ENCODE assay signal across 23 cellular contexts in genomic region chr19:7639863-7640348, GRCh38. TPM values are rescaled to one million over a fixed set of nuclear protein-coding genes. Genes with fewer than 3 reads are reported as not detected.
A peak's percentile ranks its signal among the peaks of the same experiment; 100 is the strongest.
DNase-seq lines count a peak whose midpoint lies in the region; ATAC-seq, FAIRE-seq and TF ChIP-seq lines count a peak whose summit lies in the region.
"Had no signal": no experiment of that assay in that cellular context is flagged by ENCODE, and none has a peak within 500 bp of the region (broad histone marks: within the 10 kb centered on the region; RNA-seq: fewer than 3 reads in every experiment).

No MANE protein-coding gene starts in this region.

- CTCF ChIA-PET in H1 (lab: Charles Lee; ENCODE audit: partially characterized antibody), result no interaction called here

- peak overlapping the region; percentile 65 for H4K91ac ChIP-seq in H1 (replicated peaks; ENCODE audit: insufficient read length, low read length)

- intact Hi-C loops in natural killer cell (cut with micrococcal nuclease), result loop anchor here (10.0 kb wide), 1 partner anchor 45 kb away; the partner anchor contains the start of gene TRAPPC5

- peak overlapping the region; percentile 69 for H3K4ac ChIP-seq in H1 (replicated peaks; ENCODE audit: insufficient read length, low read depth, low read length)

- no peaks in the 10 kb centered on the region for H3K27me3 Mint-ChIP-seq in natural killer cell treated with Interleukin-12 subunit alpha and Interleukin-12 subunit beta and Interleukin-15 and Interleukin-18, amount 100 ng/mL, for 72 hours
- no peaks in the 10 kb centered on the region for H3K27me3 Mint-ChIP-seq in natural killer cell (ENCODE audit: low read depth in 2 of 2)
- H3K27me3 Mint-ChIP-seq: memory B cell had no signal

- TF ChIP-seq POLR2A in H1 (IDR thresholded peaks at IDR 0.05; ENCODE audit: control extremely low read depth in 1 of 2, low read depth in 2 of 2, low read length in 2 of 2), result no peak

- no peak overlapping the region for H2BK20ac ChIP-seq in H1 (ENCODE audit: low read length)

- H3K4me3 Mint-ChIP-seq in natural killer cell treated with Interleukin-12 subunit alpha and Interleukin-12 subunit beta and Interleukin-15 and Interleukin-18, amount 100 ng/mL, for 72 hours, result peak overlapping the region; percentile 32
- H3K4me3 Mint-ChIP-seq in natural killer cell, result no peak overlapping the region

- no peak overlapping the region for H3K56ac ChIP-seq in H1 (replicated peaks; ENCODE audit: insufficient read length, low read depth, low read length)

- no peak overlapping the region for H3K23ac ChIP-seq in H1 (ENCODE audit: insufficient read length)

- ATAC-seq in natural killer cell treated with Interleukin-12 subunit alpha and Interleukin-12 subunit beta and Interleukin-15 and Interleukin-18, amount 100 ng/mL, for 72 hours, result no peak
- ATAC-seq in natural killer cell, result no peak
- ATAC-seq in HG03045 (IDR thresholded peaks at IDR 0.05; ENCODE audit: unreplicated experiment), result no peak

- TF ChIP-seq EP300 in H1 (IDR thresholded peaks at IDR 0.05; ENCODE audit: borderline replicate concordance in 1 of 2, low read depth in 2 of 2, low read length in 2 of 2), result no peak

- H3K79me1 ChIP-seq in H1 (ENCODE audit: low read depth, low read length), result no peaks in the 10 kb centered on the region; the same call in 1 of the 2 replicates

- no peak overlapping the region for H2BK5ac ChIP-seq in H1 (ENCODE audit: low read depth, low read length)

- H3K4me1 Mint-ChIP-seq in natural killer cell treated with Interleukin-12 subunit alpha and Interleukin-12 subunit beta and Interleukin-15 and Interleukin-18, amount 100 ng/mL, for 72 hours (ENCODE audit: low read depth in 2 of 2), result peaks cover 22 to 29% of the 10 kb centered on the region in 2 donors
- peaks cover 14 to 41% of the 10 kb centered on the region in 2 donors for H3K4me1 Mint-ChIP-seq in natural killer cell

- no peak overlapping the region for H2BK120ac ChIP-seq in H1 (replicated peaks; ENCODE audit: low read depth, low read length)

- POLR2A ChIA-PET in H1 (lab: Charles Lee; ENCODE audit: partially characterized antibody), result interaction anchor here (1.2 kb wide), 1 partner anchor 14 kb away, joined by 4 read pairs; no protein-coding TSS in a partner anchor

- H3K9ac ChIP-seq in H1 (replicated peaks in 1 of 4; ENCODE audit: extremely low read depth in 1 of 4, low read depth in 3 of 4, low read length in 3 of 4), result no peak overlapping the region

- peaks cover 6% of the 10 kb centered on the region for H3K9me3 Mint-ChIP-seq in natural killer cell treated with Interleukin-12 subunit alpha and Interleukin-12 subunit beta and Interleukin-15 and Interleukin-18, amount 100 ng/mL, for 72 hours
- H3K9me3 Mint-ChIP-seq in natural killer cell, result peaks cover 0 to 2% of the 10 kb centered on the region in 2 donors

- peak overlapping the region; percentile 19; the same call in 1 of the 2 replicates for H2BK12ac ChIP-seq in H1 (ENCODE audit: low read depth, low read length)

- peak overlapping the region; percentile 77 for H2AK5ac ChIP-seq in H1 (ENCODE audit: low read depth, low read length)

- peaks cover 9% of the 10 kb centered on the region for H3K36me3 Mint-ChIP-seq in natural killer cell treated with Interleukin-12 subunit alpha and Interleukin-12 subunit beta and Interleukin-15 and Interleukin-18, amount 100 ng/mL, for 72 hours
- no peaks in the 10 kb centered on the region for H3K36me3 Mint-ChIP-seq in natural killer cell

- no peak overlapping the region for H4K5ac ChIP-seq in H1 (ENCODE audit: insufficient read length, low read depth, low read length)

- H3K79me2 ChIP-seq in H1 (ENCODE audit: control insufficient read depth in 1 of 2, insufficient read depth in 2 of 2, low read length in 2 of 2), result peaks cover 0 to 3% of the 10 kb centered on the region in 2 experiments; a peak in 1 of 4 replicates

- H3K18ac ChIP-seq in H1 (ENCODE audit: extremely low read depth, low read length), result no peak overlapping the region

- H2AFZ ChIP-seq in H1 (ENCODE audit: low read length), result no peak overlapping the region

- 90% methylated on average over 13 of the region's 13 CpGs; no CpG with 5 or more reads in 1 of the 2 experiments for WGBS in H1 (ENCODE audit: extremely low coverage in 1 of 2, insufficient coverage in 1 of 2, insufficient read length in 1 of 2, insufficient replicate concordance in 2 of 2, low coverage in 1 of 2, low lambda C conversion rate in 2 of 2, missing lambda C conversion rate in 1 of 2), 2 experiments

- H3K27me3 ChIP-seq in H1 (replicated peaks in 1 of 4; ENCODE audit: control insufficient read depth in 3 of 4, extremely low read depth in 1 of 4, insufficient read depth in 3 of 4, low read length in 3 of 4), result peaks cover 3 to 17% (median 14%) of the 10 kb centered on the region in 4 experiments

- H4K20me1 ChIP-seq in H1 (replicated peaks in 1 of 2; ENCODE audit: control insufficient read depth in 1 of 2, insufficient read depth in 2 of 2, low read length in 2 of 2), result peaks cover 0 to 15% of the 10 kb centered on the region in 2 experiments

- H3K36me3 ChIP-seq in H1 (ENCODE audit: control insufficient read depth in 2 of 4, insufficient read depth in 4 of 4, low read length in 3 of 4), result peaks cover 0 to 6% (median 0%) of the 10 kb centered on the region in 4 experiments; a peak in 2 of 8 replicates

- DNase-seq in natural killer cell treated with Interleukin-12 subunit alpha and Interleukin-12 subunit beta and Interleukin-15 and Interleukin-18, amount 100 ng/mL, for 72 hours (ENCODE audit: low spot score), result no peak
- DNase-seq in natural killer cell (no peak), H1 (ENCODE audit: low read depth in 1 of 2, low spot score in 2 of 2) (no peak), urothelium cell line (ENCODE audit: low spot score) (no peak), GM19238 (ENCODE audit: insufficient read length, low spot score) (no peak)
- DNase-seq: activated CD4-positive, alpha-beta T cell treated with anti-CD3 and anti-CD28 coated beads for 48 hours; activated naive CD4-positive, alpha-beta T cell treated with anti-CD3 and anti-CD28 coated beads, Interleukin-2, amount 50 U/mL, for 16 hours; COR-L47; H7; hypothalamus; NCI-H1694 treated with DMSO at 0.1 percent for 48 hours; NCI-H345; NK-92 treated with Interleukin-12 subunit alpha and Interleukin-12 subunit beta, amount 100 ng/mL, for 24 hours; spleen; stimulated activated CD8-positive, alpha-beta memory T cell treated with anti-CD3 and anti-CD28 coated beads, Interleukin-4, amount 100 ng/mL, for 48 hours had no signal

- H2BK15ac ChIP-seq in H1 (ENCODE audit: low read length), result no peak overlapping the region; the same call in 1 of the 2 replicates

- H4K8ac ChIP-seq in H1 (ENCODE audit: extremely low read depth, insufficient read depth, low read length), result no peak overlapping the region

- no peak overlapping the region for H3K14ac ChIP-seq in H1 (ENCODE audit: insufficient read length)

- no peaks in the 10 kb centered on the region; a peak in 1 of 4 replicates for H3K9me3 ChIP-seq in H1 (ENCODE audit: insufficient read depth in 2 of 2, low read depth in 1 of 2, low read length in 1 of 2)
- H3K9me3 ChIP-seq: spleen had no signal

- peaks cover 0 to 10% (median under 1%) of the 10 kb centered on the region in 4 experiments; a peak in 3 of 7 replicates for H3K4me1 ChIP-seq in H1 (replicated peaks in 1 of 4; ENCODE audit: control insufficient read depth in 3 of 4, insufficient read depth in 4 of 4, low read length in 3 of 4)

- no peak overlapping the region for H3K4me2 ChIP-seq in H1 (ENCODE audit: insufficient read depth in 1 of 2, low read depth in 2 of 2, low read length in 2 of 2)

- H3K27ac Mint-ChIP-seq in natural killer cell treated with Interleukin-12 subunit alpha and Interleukin-12 subunit beta and Interleukin-15 and Interleukin-18, amount 100 ng/mL, for 72 hours, result no peak overlapping the region
- H3K27ac Mint-ChIP-seq in natural killer cell, result no peak overlapping the region
- H3K27ac Mint-ChIP-seq: memory B cell had no signal

- FAIRE-seq in H1 (lab: Jason Lieb, UNC) (no peak), urothelium cell line (lab: Jason Lieb, UNC) (peak; percentile 83)
- FAIRE-seq: colon, TTC549 had no signal

- no peak overlapping the region for H3K27ac ChIP-seq in H1 (ENCODE audit: low read depth, low read length)
- H3K27ac ChIP-seq: spleen had no signal

- no peak overlapping the region for H3K4me3 ChIP-seq in H1 (ENCODE audit: extremely low read depth in 1 of 4, insufficient read depth in 2 of 4, low read depth in 3 of 4, low read length in 4 of 4)
- H3K4me3 ChIP-seq: spleen had no signal

- no peak for TF ChIP-seq CTCF in natural killer cell (IDR thresholded peaks at IDR 0.05)
- no peak for TF ChIP-seq CTCF in H1 (IDR thresholded peaks at IDR 0.05; ENCODE audit: control extremely low read depth in 1 of 3, insufficient read depth in 1 of 3, low read depth in 1 of 3, low read length in 3 of 3)

- peaks cover 5% of the 10 kb centered on the region; the same call in 1 of the 2 replicates for H3K23me2 ChIP-seq in H1 (ENCODE audit: low read depth, low read length)

- no peak for TF ChIP-seq RAD21 in H1 (IDR thresholded peaks at IDR 0.05 in 1 of 2, conservative IDR thresholded peaks at IDR 0.05 in 1 of 2; ENCODE audit: low read depth in 2 of 2, low read length in 2 of 2)

RNA-seq across cellular contexts. Expression of gene STXBP2, which starts 3.0 kb away (rescaled TPM):
- total RNA-seq in natural killer cell treated with Interleukin-12 subunit alpha and Interleukin-12 subunit beta and Interleukin-15 and Interleukin-18, amount 100 ng/mL, for 72 hours, result 100 to 1,000 TPM; 233 to 247 TPM
- 100 to 1,000 TPM; 366 to 409 (median 384) TPM for total RNA-seq in natural killer cell
- total RNA-seq in H1 (2021; fragmentation: NEBNext Ultra II Directional; extraction: Animal tissue kit (Norgen Biotek cat#: 25700)), result 51.5 and 52.9 TPM in 2 replicates
- 53.8 and 82.7 TPM in 2 replicates for polyA plus RNA-seq in H1 (2011; rRNA removed)
- polyA plus RNA-seq in H1 (2011; cell fraction: cytosol; rRNA removed), result 74.0 TPM
- 172 TPM for polyA plus RNA-seq in H1 (2011; cell fraction: nucleus; rRNA removed)
- polyA plus RNA-seq in H1 (2012, experiment 1 of 2), result 66.0 to 89.4 TPM (median 79.0 TPM) in 4 replicates
- 56.2 TPM for polyA plus RNA-seq in H1 (2012, experiment 2 of 2)
- 30.5 TPM for polyA plus RNA-seq in H1 (2013, experiment 1 of 2)
- polyA plus RNA-seq in H1 (2013, experiment 2 of 2), result 28.4 TPM
- polyA minus RNA-seq in H1 (2011; rRNA and poly(A)+ RNA removed), result 91.9 and 150 TPM in 2 replicates
- 61.6 TPM for polyA minus RNA-seq in H1 (2011; cell fraction: cytosol; rRNA and poly(A)+ RNA removed)
- polyA minus RNA-seq in H1 (2011; cell fraction: nucleus; rRNA and poly(A)+ RNA removed), result 100 TPM

RNA-seq across cellular contexts. Expression of gene PCP2, which starts 6.4 kb away (rescaled TPM):
- total RNA-seq in natural killer cell treated with Interleukin-12 subunit alpha and Interleukin-12 subunit beta and Interleukin-15 and Interleukin-18, amount 100 ng/mL, for 72 hours, result 1 to 10 TPM; 1.2 to 1.5 TPM
- 1 to 10 TPM; 5.4 to 8.4 (median 7.7) TPM for total RNA-seq in natural killer cell
- not detected in 2 replicates for total RNA-seq in H1 (2021; fragmentation: NEBNext Ultra II Directional; extraction: Animal tissue kit (Norgen Biotek cat#: 25700))
- 0.49 TPM in 1 of 2 replicates, not detected in the other for polyA plus RNA-seq in H1 (2011; rRNA removed)
- 0.19 TPM for polyA plus RNA-seq in H1 (2011; cell fraction: cytosol; rRNA removed)
- polyA plus RNA-seq in H1 (2011; cell fraction: nucleus; rRNA removed), result 0.66 TPM
- polyA plus RNA-seq in H1 (2012, experiment 1 of 2), result 0.36 to 0.39 TPM in 2 of 4 replicates, not detected in the others
- not detected for polyA plus RNA-seq in H1 (2012, experiment 2 of 2)
- polyA plus RNA-seq in H1 (2013, experiment 1 of 2), result 0.67 TPM
- 0.42 TPM for polyA plus RNA-seq in H1 (2013, experiment 2 of 2)
- not detected in 2 replicates for polyA minus RNA-seq in H1 (2011; rRNA and poly(A)+ RNA removed)
- polyA minus RNA-seq in H1 (2011; cell fraction: cytosol; rRNA and poly(A)+ RNA removed), result not detected
- polyA minus RNA-seq in H1 (2011; cell fraction: nucleus; rRNA and poly(A)+ RNA removed), result not detected
- total RNA-seq: H7, kidney epithelial cell, pulmonary artery endothelial cell, RPMI7951 had no signal
- polyA plus RNA-seq: neural cell had no signal

RNA-seq across cellular contexts. Expression of gene PET100, which starts 10.3 kb away (rescaled TPM):
- total RNA-seq in natural killer cell treated with Interleukin-12 subunit alpha and Interleukin-12 subunit beta and Interleukin-15 and Interleukin-18, amount 100 ng/mL, for 72 hours, result 10 to 100 TPM; 75.9 to 95.7 TPM
- total RNA-seq in natural killer cell, result 100 to 1,000 TPM in 2 of 3 donors, 10 to 100 TPM in 1; 92.0 to 139 (median 106) TPM
- total RNA-seq in H1 (2021; fragmentation: NEBNext Ultra II Directional; extraction: Animal tissue kit (Norgen Biotek cat#: 25700)), result 105 and 127 TPM in 2 replicates
- polyA plus RNA-seq in H1 (2011; rRNA removed), result 36.1 and 80.8 TPM in 2 replicates
- polyA plus RNA-seq in H1 (2011; cell fraction: cytosol; rRNA removed), result 37.9 TPM
- 9.1 TPM for polyA plus RNA-seq in H1 (2011; cell fraction: nucleus; rRNA removed)
- 53.2 to 137 TPM (median 92.4 TPM) in 4 replicates for polyA plus RNA-seq in H1 (2012, experiment 1 of 2)
- 130 TPM for polyA plus RNA-seq in H1 (2012, experiment 2 of 2)
- polyA plus RNA-seq in H1 (2013, experiment 1 of 2), result 453 TPM
- polyA plus RNA-seq in H1 (2013, experiment 2 of 2), result 571 TPM
- polyA minus RNA-seq in H1 (2011; rRNA and poly(A)+ RNA removed), result 2.3 TPM in 2 replicates
- 20.3 TPM for polyA minus RNA-seq in H1 (2011; cell fraction: cytosol; rRNA and poly(A)+ RNA removed)
- 9.6 TPM for polyA minus RNA-seq in H1 (2011; cell fraction: nucleus; rRNA and poly(A)+ RNA removed)

RNA-seq across cellular contexts. Expression of gene XAB2, which starts 10.6 kb away (rescaled TPM):
- 10 to 100 TPM; 42.2 to 46.1 TPM for total RNA-seq in natural killer cell treated with Interleukin-12 subunit alpha and Interleukin-12 subunit beta and Interleukin-15 and Interleukin-18, amount 100 ng/mL, for 72 hours
- 10 to 100 TPM; 60.2 to 70.8 (median 67.7) TPM for total RNA-seq in natural killer cell
- total RNA-seq in H1 (2021; fragmentation: NEBNext Ultra II Directional; extraction: Animal tissue kit (Norgen Biotek cat#: 25700)), result 49.4 and 51.4 TPM in 2 replicates
- polyA plus RNA-seq in H1 (2011; rRNA removed), result 48.2 and 74.4 TPM in 2 replicates
- polyA plus RNA-seq in H1 (2011; cell fraction: cytosol; rRNA removed), result 56.2 TPM
- polyA plus RNA-seq in H1 (2011; cell fraction: nucleus; rRNA removed), result 166 TPM
- 39.3 to 55.5 TPM (median 54.8 TPM) in 4 replicates for polyA plus RNA-seq in H1 (2012, experiment 1 of 2)
- 49.8 TPM for polyA plus RNA-seq in H1 (2012, experiment 2 of 2)
- 24.5 TPM for polyA plus RNA-seq in H1 (2013, experiment 1 of 2)
- 21.8 TPM for polyA plus RNA-seq in H1 (2013, experiment 2 of 2)
- 50.0 and 55.8 TPM in 2 replicates for polyA minus RNA-seq in H1 (2011; rRNA and poly(A)+ RNA removed)
- polyA minus RNA-seq in H1 (2011; cell fraction: cytosol; rRNA and poly(A)+ RNA removed), result 50.0 TPM
- polyA minus RNA-seq in H1 (2011; cell fraction: nucleus; rRNA and poly(A)+ RNA removed), result 40.0 TPM

RNA-seq across cellular contexts. Expression of gene RETN, which starts 28.9 kb away (rescaled TPM):
- not detected for total RNA-seq in natural killer cell treated with Interleukin-12 subunit alpha and Interleukin-12 subunit beta and Interleukin-15 and Interleukin-18, amount 100 ng/mL, for 72 hours
- total RNA-seq in natural killer cell, result 1 to 10 TPM in 1 of 3 donors, not detected in 2; 3.8 TPM
- total RNA-seq in H1 (2021; fragmentation: NEBNext Ultra II Directional; extraction: Animal tissue kit (Norgen Biotek cat#: 25700)), result not detected in 2 replicates
- polyA plus RNA-seq in H1 (2011; rRNA removed), result not detected in 2 replicates
- not detected for polyA plus RNA-seq in H1 (2011; cell fraction: cytosol; rRNA removed)
- not detected for polyA plus RNA-seq in H1 (2011; cell fraction: nucleus; rRNA removed)
- polyA plus RNA-seq in H1 (2012, experiment 1 of 2), result not detected in 4 replicates
- polyA plus RNA-seq in H1 (2012, experiment 2 of 2), result not detected
- not detected for polyA plus RNA-seq in H1 (2013, experiment 1 of 2)
- not detected for polyA plus RNA-seq in H1 (2013, experiment 2 of 2)
- polyA minus RNA-seq in H1 (2011; rRNA and poly(A)+ RNA removed), result not detected in 2 replicates
- not detected for polyA minus RNA-seq in H1 (2011; cell fraction: cytosol; rRNA and poly(A)+ RNA removed)
- polyA minus RNA-seq in H1 (2011; cell fraction: nucleus; rRNA and poly(A)+ RNA removed), result not detected
- total RNA-seq: H7, pulmonary artery endothelial cell, RPMI7951 had no signal
- polyA plus RNA-seq: neural cell had no signal
